In the genomic region with DNA sequence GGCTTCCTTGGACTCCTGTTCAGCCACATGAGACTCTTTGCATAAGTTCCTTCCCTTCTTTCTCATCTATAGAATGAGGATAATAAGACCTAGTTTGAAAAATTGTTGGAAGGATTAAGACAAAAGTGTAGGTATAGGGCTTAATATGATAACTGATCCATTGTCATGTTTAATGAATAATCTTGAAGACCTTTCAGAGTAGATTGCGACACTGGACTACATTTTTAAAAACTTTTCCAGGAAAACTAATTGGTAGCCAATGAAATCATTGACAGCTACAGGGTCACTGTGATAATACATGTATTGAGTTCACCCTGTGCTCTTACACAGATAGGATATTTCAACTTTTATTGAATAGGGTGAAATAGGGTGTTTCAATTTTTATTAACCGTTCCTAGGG, we compare ENCODE assay signal across 20 cellular contexts.
"Had no signal": no experiment of that assay in that cellular context is flagged by ENCODE, and none has a peak within 500 bp of the region (broad histone marks: within the 10 kb centered on the region; RNA-seq: fewer than 3 reads in every experiment).

No MANE protein-coding gene starts in this region.

- ATAC-seq: activated CD8-positive, alpha-beta memory T cell treated with anti-CD3 and anti-CD28 coated beads, Interleukin-2, amount 10 ng/mL, durations not matched to agents 7 days and 5 days; T-helper 17 cell; WTC11 had no signal

- FAIRE-seq: bronchial epithelial cell had no signal

- DNase-seq: activated CD4-positive, alpha-beta T cell treated with anti-CD3 and anti-CD28 coated beads, Interleukin-2, amount 10 ng/mL, durations not matched to agents 24 days and 14 days; activated CD4-positive, alpha-beta T cell treated with anti-CD3 and anti-CD28 coated beads, Interleukin-2, amount 50 U/mL, for 48 hours; activated CD4-positive, CD25-positive, alpha-beta regulatory T cell treated with anti-CD3 and anti-CD28 coated beads, Interleukin-2, amount 50 U/mL, for 72 hours; activated CD8-positive, alpha-beta memory T cell treated with anti-CD3 and anti-CD28 coated beads, Interleukin-2, amount 10 ng/mL, durations not matched to agents 7 days and 5 days; activated effector memory CD4-positive, alpha-beta T cell treated with Interleukin-2 at 50 U/mL for 16 hours; activated naive CD4-positive, alpha-beta T cell; activated T-cell treated with anti-CD3 and anti-CD28 coated beads, Interleukin-2, amount 50 U/mL, for 24 hours; central memory CD4-positive, alpha-beta T cell; MM.1S; NCI-H1105; NCI-H1436; NCI-H1694 treated with DMSO at 0.1 percent for 48 hours; NCI-H2029 treated with DMSO at 0.1 percent for 48 hours; NCI-H446; NCI-H524; SHP77 treated with DMSO at 0.1 percent for 48 hours; T-helper 17 cell; T-helper 9 cell had no signal
